ENCODE assay signal across 14 cellular contexts in the genomic region with DNA sequence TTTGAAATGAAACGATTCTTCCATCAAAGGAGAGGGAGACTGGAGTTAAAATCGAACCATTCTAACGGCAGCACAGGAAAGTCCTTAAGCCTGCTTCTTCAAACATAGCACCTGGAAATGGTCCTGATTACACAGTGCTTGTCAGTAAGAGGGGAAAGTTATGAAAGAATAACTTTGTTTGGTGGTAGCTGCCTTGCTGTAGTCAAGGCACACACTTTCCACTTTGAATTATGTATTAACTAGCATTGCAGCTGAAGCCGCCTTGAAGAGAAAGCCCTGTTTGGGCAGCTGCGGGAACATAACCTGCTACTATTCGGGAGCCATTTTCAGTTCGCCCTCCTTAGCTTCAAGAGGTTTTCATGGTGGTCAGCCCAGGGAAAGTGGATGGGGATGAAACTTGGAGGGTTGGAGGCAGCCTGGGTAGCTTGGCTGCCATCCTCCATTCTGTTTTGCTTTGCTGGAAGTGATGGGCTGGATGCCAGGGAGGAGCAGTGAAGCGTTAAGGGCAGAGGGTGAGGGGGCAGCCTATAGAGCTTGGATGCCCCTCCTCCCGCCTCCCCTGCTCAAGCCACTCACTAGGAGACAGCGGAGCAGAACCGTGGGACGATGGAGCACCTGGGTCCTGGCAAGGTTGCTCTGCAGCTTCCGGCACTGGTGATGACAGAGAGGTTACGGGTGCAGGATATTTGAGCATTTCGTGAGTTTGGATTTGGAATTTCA. TPM values are rescaled to one million over a fixed set of nuclear protein-coding genes. Genes with fewer than 3 reads are reported as not detected.
DNase-seq lines count a peak whose midpoint lies in the region; ATAC-seq and TF ChIP-seq lines count a peak whose summit lies in the region.
"Had no signal": no experiment of that assay in that cellular context is flagged by ENCODE, and none has a peak within 500 bp of the region (broad histone marks: within the 10 kb centered on the region; RNA-seq: fewer than 3 reads in every experiment).

No MANE protein-coding gene starts in this region.

- H3K36me3 ChIP-seq in GM23338 (ENCODE audit: insufficient read depth) (no peaks in the 10 kb centered on the region), WERI-Rb-1 (no peaks in the 10 kb centered on the region)
- H3K36me3 ChIP-seq: tibial nerve had no signal

- H3K79me2 ChIP-seq in GM23338 (replicated peaks; ENCODE audit: insufficient read depth) = no peaks in the 10 kb centered on the region

- H3K4me3 Mint-ChIP-seq in GM23338 (no peak overlapping the region; the same call in 2 of the 3 replicates), nephron progenitor cell (peak overlapping the region; percentile 19)
- H3K4me3 Mint-ChIP-seq: activated CD8-positive, alpha-beta T cell treated with anti-CD3 and anti-CD28 coated beads for 36 hours had no signal

- H4K20me1 ChIP-seq in GM23338 (replicated peaks; ENCODE audit: insufficient read depth) = no peaks in the 10 kb centered on the region

- peak; percentile 40 for ATAC-seq in GM23338
- ATAC-seq: activated CD8-positive, alpha-beta T cell treated with anti-CD3 and anti-CD28 coated beads for 36 hours had no signal

- H3K27ac Mint-ChIP-seq in GM23338 = no peak overlapping the region
- no peak overlapping the region for H3K27ac Mint-ChIP-seq in nephron progenitor cell
- H3K27ac Mint-ChIP-seq: activated CD8-positive, alpha-beta T cell treated with anti-CD3 and anti-CD28 coated beads for 36 hours had no signal

- TF ChIP-seq CTCF in GM23338 (conservative IDR thresholded peaks at IDR 0.05; ENCODE audit: low read depth in 2 of 2) = no peak
- TF ChIP-seq CTCF in nephron progenitor cell (IDR thresholded peaks at IDR 0.05) = no peak
- TF ChIP-seq CTCF in WERI-Rb-1 (IDR thresholded peaks at IDR 0.05; ENCODE audit: low read depth, low read length) = no peak

- H3K9me3 Mint-ChIP-seq in GM23338 (no peaks in the 10 kb centered on the region), nephron progenitor cell (no peaks in the 10 kb centered on the region)
- H3K9me3 Mint-ChIP-seq: activated CD8-positive, alpha-beta T cell treated with anti-CD3 and anti-CD28 coated beads for 36 hours had no signal

- H3K36me3 Mint-ChIP-seq in GM23338 (ENCODE audit: low read depth) = no peaks in the 10 kb centered on the region
- H3K36me3 Mint-ChIP-seq in nephron progenitor cell (ENCODE audit: low read depth) = no peaks in the 10 kb centered on the region

- no peaks in the 10 kb centered on the region for H3K9me2 ChIP-seq in GM23338 (ENCODE audit: insufficient read depth)

- peak overlapping the region; percentile 88 for H2AFZ ChIP-seq in GM23338

- H3K27me3 Mint-ChIP-seq in GM23338 (ENCODE audit: insufficient read depth, low read depth, poor library complexity) = peaks cover 14% of the 10 kb centered on the region
- peaks cover 25% of the 10 kb centered on the region for H3K27me3 Mint-ChIP-seq in nephron progenitor cell (ENCODE audit: low read depth, poor library complexity)

- peak overlapping the region; percentile 42 for H3K4me2 ChIP-seq in GM23338

- H3K27ac ChIP-seq in GM23338 (ENCODE audit: low read depth) = no peak overlapping the region
- no peak overlapping the region for H3K27ac ChIP-seq in WERI-Rb-1
- H3K27ac ChIP-seq: tibial nerve had no signal

- no peak for DNase-seq in GM23338 (ENCODE audit: low spot score)
- DNase-seq in NCI-H2029 (lab: John Stamatoyannopoulos, UW) = peak; percentile 41
- peak; percentile 44 for DNase-seq in astrocyte of the hippocampus (ENCODE audit: low read depth, low spot score)
- no peak for DNase-seq in nephron progenitor cell
- DNase-seq in iPS-NIHi11 (ENCODE audit: low spot score) = no peak
- no peak for DNase-seq in WERI-Rb-1
- DNase-seq in SW480 (ENCODE audit: low spot score) = no peak
- DNase-seq in superior temporal gyrus (ENCODE audit: extremely low spot score) = no peak
- DNase-seq: activated CD8-positive, alpha-beta T cell treated with anti-CD3 and anti-CD28 coated beads for 36 hours; activated naive CD4-positive, alpha-beta T cell; Caco-2; occipital lobe; T-helper 9 cell had no signal

- no peak overlapping the region for H3K4me3 ChIP-seq in GM23338
- no peak overlapping the region for H3K4me3 ChIP-seq in WERI-Rb-1 (ENCODE audit: low read depth, low read length)
- H3K4me3 ChIP-seq: tibial nerve had no signal

- peaks cover 19% of the 10 kb centered on the region for H3F3A ChIP-seq in GM23338 (replicated peaks; ENCODE audit: low read depth)

- no peaks in the 10 kb centered on the region for H3K9me3 ChIP-seq in WERI-Rb-1 (ENCODE audit: severe bottlenecking)
- H3K9me3 ChIP-seq: Caco-2, tibial nerve had no signal

- H3K4me1 Mint-ChIP-seq in GM23338 (peaks cover 44% of the 10 kb centered on the region), nephron progenitor cell (peaks cover 36% of the 10 kb centered on the region)

- H3K27me3 ChIP-seq in GM23338 (ENCODE audit: insufficient read depth) (no peaks in the 10 kb centered on the region), WERI-Rb-1 (ENCODE audit: insufficient read depth, low read depth, severe bottlenecking) (no peaks in the 10 kb centered on the region)

- peaks cover 48% of the 10 kb centered on the region for H3K4me1 ChIP-seq in GM23338 (ENCODE audit: insufficient read depth)
- H3K4me1 ChIP-seq: Caco-2 had no signal

TF ChIP-seq in GM23338, 12 proteins besides CTCF, POLR2A, EP300 and RAD21 (continues in another document):
- TF ChIP-seq EZH2 (IDR thresholded peaks at IDR 0.05; ENCODE audit: low read depth, unreplicated experiment) (no peak), JUNB (IDR thresholded peaks at IDR 0.05; ENCODE audit: unreplicated experiment) (no peak), ZNF331 (CRISPR knock-in tag; IDR thresholded peaks at IDR 0.05; ENCODE audit: low read depth) (no peak), NANOG (IDR thresholded peaks at IDR 0.05; ENCODE audit: borderline replicate concordance) (no peak), EZH2phosphoT487 (IDR thresholded peaks at IDR 0.05; ENCODE audit: unreplicated experiment) (no peak), STAT1 (IDR thresholded peaks at IDR 0.05; ENCODE audit: unreplicated experiment) (no peak)
- TF ChIP-seq, protein P1, sequence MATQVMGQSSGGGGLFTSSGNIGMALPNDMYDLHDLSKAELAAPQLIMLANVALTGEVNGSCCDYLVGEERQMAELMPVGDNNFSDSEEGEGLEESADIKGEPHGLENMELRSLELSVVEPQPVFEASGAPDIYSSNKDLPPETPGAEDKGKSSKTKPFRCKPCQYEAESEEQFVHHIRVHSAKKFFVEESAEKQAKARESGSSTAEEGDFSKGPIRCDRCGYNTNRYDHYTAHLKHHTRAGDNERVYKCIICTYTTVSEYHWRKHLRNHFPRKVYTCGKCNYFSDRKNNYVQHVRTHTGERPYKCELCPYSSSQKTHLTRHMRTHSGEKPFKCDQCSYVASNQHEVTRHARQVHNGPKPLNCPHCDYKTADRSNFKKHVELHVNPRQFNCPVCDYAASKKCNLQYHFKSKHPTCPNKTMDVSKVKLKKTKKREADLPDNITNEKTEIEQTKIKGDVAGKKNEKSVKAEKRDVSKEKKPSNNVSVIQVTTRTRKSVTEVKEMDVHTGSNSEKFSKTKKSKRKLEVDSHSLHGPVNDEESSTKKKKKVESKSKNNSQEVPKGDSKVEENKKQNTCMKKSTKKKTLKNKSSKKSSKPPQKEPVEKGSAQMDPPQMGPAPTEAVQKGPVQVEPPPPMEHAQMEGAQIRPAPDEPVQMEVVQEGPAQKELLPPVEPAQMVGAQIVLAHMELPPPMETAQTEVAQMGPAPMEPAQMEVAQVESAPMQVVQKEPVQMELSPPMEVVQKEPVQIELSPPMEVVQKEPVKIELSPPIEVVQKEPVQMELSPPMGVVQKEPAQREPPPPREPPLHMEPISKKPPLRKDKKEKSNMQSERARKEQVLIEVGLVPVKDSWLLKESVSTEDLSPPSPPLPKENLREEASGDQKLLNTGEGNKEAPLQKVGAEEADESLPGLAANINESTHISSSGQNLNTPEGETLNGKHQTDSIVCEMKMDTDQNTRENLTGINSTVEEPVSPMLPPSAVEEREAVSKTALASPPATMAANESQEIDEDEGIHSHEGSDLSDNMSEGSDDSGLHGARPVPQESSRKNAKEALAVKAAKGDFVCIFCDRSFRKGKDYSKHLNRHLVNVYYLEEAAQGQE (IDR thresholded peaks at IDR 0.05; ENCODE audit: unreplicated experiment) = no peak

RNA-seq across cellular contexts. Expression of a gene that starts 5.2 kb away (rescaled TPM):
- 54.9 and 56.7 TPM in 2 replicates for total RNA-seq in GM23338 (2014; rRNA removed; shearing (Covaris generic))
- 7.3 TPM in 2 replicates for polyA plus RNA-seq in GM23338 (2016; fragmentation: Nextera tagmentation; extraction: Ambion mirVana)

RNA-seq across cellular contexts. Expression of a gene that starts 32.2 kb away (rescaled TPM):
- 147 and 155 TPM in 2 replicates for total RNA-seq in GM23338 (2014; rRNA removed; shearing (Covaris generic))
- 24.4 and 25.5 TPM in 2 replicates for polyA plus RNA-seq in GM23338 (2016; fragmentation: Nextera tagmentation; extraction: Ambion mirVana)

RNA-seq across cellular contexts. Expression of a gene that starts 32.2 kb away (rescaled TPM):
- total RNA-seq in GM23338 (2014; rRNA removed; shearing (Covaris generic)) = 66.6 and 76.7 TPM in 2 replicates
- polyA plus RNA-seq in GM23338 (2016; fragmentation: Nextera tagmentation; extraction: Ambion mirVana) = 63.2 TPM in 2 replicates

Comparison
In these comparisons a context has a peak if more than half of its experiments do, and no peak if none do; other contexts are left out.
1. DNase-seq: peak in NCI-H2029 (single experiment) and astrocyte of the hippocampus (single experiment); none in GM23338 (single experiment), nephron progenitor cell (single experiment), iPS-NIHi11 (single experiment), WERI-Rb-1 (single experiment), SW480 (single experiment) and superior temporal gyrus (single experiment).